In genomic region chr4:8478801-8479744, GRCh38 we compare ENCODE assay signal across 1 cellular context.
A peak's percentile ranks its signal among the peaks of the same experiment; 100 is the strongest.
TF ChIP-seq lines count a peak whose summit lies in the region.

No MANE protein-coding gene starts in this region.

TF ChIP-seq in K562, 482 proteins besides CTCF, POLR2A, EP300 and RAD21 (continued from another document and continues in another):
- peak; percentile 84; the same call in 1 of the 2 replicates for TF ChIP-seq ZNF584 (CRISPR knock-in tag; IDR thresholded peaks at IDR 0.05; ENCODE audit: low read depth)
- no peak for TF ChIP-seq FOXM1 (IDR thresholded peaks at IDR 0.05; ENCODE audit: low read depth)
- TF ChIP-seq FOXM1 (CRISPR knock-in tag; IDR thresholded peaks at IDR 0.05; ENCODE audit: low read depth) = no peak
- TF ChIP-seq RBM34 (IDR thresholded peaks at IDR 0.05; ENCODE audit: borderline replicate concordance, insufficient read depth, low read length) = no peak
- TF ChIP-seq, protein P1, sequence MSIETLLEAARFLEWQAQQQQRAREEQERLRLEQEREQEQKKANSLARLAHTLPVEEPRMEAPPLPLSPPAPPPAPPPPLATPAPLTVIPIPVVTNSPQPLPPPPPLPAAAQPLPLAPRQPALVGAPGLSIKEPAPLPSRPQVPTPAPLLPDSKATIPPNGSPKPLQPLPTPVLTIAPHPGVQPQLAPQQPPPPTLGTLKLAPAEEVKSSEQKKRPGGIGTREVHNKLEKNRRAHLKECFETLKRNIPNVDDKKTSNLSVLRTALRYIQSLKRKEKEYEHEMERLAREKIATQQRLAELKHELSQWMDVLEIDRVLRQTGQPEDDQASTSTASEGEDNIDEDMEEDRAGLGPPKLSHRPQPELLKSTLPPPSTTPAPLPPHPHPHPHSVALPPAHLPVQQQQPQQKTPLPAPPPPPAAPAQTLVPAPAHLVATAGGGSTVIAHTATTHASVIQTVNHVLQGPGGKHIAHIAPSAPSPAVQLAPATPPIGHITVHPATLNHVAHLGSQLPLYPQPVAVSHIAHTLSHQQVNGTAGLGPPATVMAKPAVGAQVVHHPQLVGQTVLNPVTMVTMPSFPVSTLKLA (conservative IDR thresholded peaks at IDR 0.05) = no peak; a peak in 1 of 4 replicates
- no peak for TF ChIP-seq PRMT5 (CRISPR knock-in tag; IDR thresholded peaks at IDR 0.05)
- TF ChIP-seq ZNF77 (CRISPR knock-in tag; IDR thresholded peaks at IDR 0.05) = no peak
- TF ChIP-seq RAD51 (IDR thresholded peaks at IDR 0.05; ENCODE audit: borderline replicate concordance, low read depth) = peak; percentile 27; the same call in 1 of the 2 replicates
- no peak for TF ChIP-seq HMGN3 (IDR thresholded peaks at IDR 0.05; ENCODE audit: borderline replicate concordance, extremely low read depth, insufficient read length, low read depth, low read length)
- TF ChIP-seq ZMIZ1 (IDR thresholded peaks at IDR 0.05; ENCODE audit: low read depth in 2 of 2, low read length in 2 of 2) = no peak
- TF ChIP-seq BRF2 (IDR thresholded peaks at IDR 0.05; ENCODE audit: borderline replicate concordance, insufficient read depth, insufficient read length) = no peak
- TF ChIP-seq NR2F6 (CRISPR knock-in tag; IDR thresholded peaks at IDR 0.05) = no peak
- TF ChIP-seq GTF3C2 (IDR thresholded peaks at IDR 0.05; ENCODE audit: borderline replicate concordance, extremely low read depth, insufficient read length) = no peak
- no peak for TF ChIP-seq SMARCA5 (IDR thresholded peaks at IDR 0.05)
- TF ChIP-seq, protein P2, sequence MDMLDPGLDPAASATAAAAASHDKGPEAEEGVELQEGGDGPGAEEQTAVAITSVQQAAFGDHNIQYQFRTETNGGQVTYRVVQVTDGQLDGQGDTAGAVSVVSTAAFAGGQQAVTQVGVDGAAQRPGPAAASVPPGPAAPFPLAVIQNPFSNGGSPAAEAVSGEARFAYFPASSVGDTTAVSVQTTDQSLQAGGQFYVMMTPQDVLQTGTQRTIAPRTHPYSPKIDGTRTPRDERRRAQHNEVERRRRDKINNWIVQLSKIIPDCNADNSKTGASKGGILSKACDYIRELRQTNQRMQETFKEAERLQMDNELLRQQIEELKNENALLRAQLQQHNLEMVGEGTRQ (CRISPR knock-in tag; IDR thresholded peaks at IDR 0.05) = no peak
- no peak for TF ChIP-seq MCM2 (IDR thresholded peaks at IDR 0.05; ENCODE audit: low read depth)
- TF ChIP-seq, protein P3, sequence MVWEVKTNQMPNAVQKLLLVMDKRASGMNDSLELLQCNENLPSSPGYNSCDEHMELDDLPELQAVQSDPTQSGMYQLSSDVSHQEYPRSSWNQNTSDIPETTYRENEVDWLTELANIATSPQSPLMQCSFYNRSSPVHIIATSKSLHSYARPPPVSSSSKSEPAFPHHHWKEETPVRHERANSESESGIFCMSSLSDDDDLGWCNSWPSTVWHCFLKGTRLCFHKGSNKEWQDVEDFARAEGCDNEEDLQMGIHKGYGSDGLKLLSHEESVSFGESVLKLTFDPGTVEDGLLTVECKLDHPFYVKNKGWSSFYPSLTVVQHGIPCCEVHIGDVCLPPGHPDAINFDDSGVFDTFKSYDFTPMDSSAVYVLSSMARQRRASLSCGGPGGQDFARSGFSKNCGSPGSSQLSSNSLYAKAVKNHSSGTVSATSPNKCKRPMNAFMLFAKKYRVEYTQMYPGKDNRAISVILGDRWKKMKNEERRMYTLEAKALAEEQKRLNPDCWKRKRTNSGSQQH (CRISPR knock-in tag; IDR thresholded peaks at IDR 0.05) = no peak
- peak; percentile 86 for TF ChIP-seq ZEB2 (IDR thresholded peaks at IDR 0.05)
- no peak for TF ChIP-seq RBM17 (IDR thresholded peaks at IDR 0.05; ENCODE audit: borderline replicate concordance, low read depth, low read length)
- no peak; the same call in 1 of the 2 replicates for TF ChIP-seq ZFX (CRISPR knock-in tag; IDR thresholded peaks at IDR 0.05)
- TF ChIP-seq, protein P4, sequence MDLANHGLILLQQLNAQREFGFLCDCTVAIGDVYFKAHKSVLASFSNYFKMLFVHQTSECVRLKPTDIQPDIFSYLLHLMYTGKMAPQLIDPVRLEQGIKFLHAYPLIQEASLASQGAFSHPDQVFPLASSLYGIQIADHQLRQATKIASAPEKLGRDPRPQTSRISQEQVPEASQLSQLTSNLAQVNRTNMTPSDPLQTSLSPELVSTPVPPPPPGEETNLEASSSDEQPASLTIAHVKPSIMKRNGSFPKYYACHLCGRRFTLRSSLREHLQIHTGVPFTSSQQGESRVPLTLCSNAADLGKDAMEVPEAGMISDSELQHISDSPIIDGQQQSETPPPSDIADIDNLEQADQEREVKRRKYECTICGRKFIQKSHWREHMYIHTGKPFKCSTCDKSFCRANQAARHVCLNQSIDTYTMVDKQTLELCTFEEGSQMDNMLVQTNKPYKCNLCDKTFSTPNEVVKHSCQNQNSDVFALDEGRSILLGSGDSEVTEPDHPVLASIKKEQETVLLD (IDR thresholded peaks at IDR 0.05) = no peak
- TF ChIP-seq RCOR1 (IDR thresholded peaks at IDR 0.05; ENCODE audit: borderline replicate concordance in 1 of 2, low read depth in 2 of 2, low read length in 2 of 2) = peak in 1 of 2 experiments; percentile 79; a peak in 1 of 4 replicates
- TF ChIP-seq ZNF311 (CRISPR knock-in tag; IDR thresholded peaks at IDR 0.05) = peak; percentile 81
- TF ChIP-seq ZNF589 (CRISPR knock-in tag; IDR thresholded peaks at IDR 0.05; ENCODE audit: low read depth) = peak; percentile 97
- 0 out of 2 replicates have a peak, but pooled peaks have one; percentile 46 for TF ChIP-seq IFI16 (CRISPR knock-in tag; IDR thresholded peaks at IDR 0.05)
- TF ChIP-seq SRSF3 (IDR thresholded peaks at IDR 0.05; ENCODE audit: insufficient read depth, low read length) = no peak
- no peak for TF ChIP-seq WHSC1 (IDR thresholded peaks at IDR 0.05; ENCODE audit: low read length)
- peak; percentile 57; the same call in 1 of the 2 replicates for TF ChIP-seq RBFOX2 (IDR thresholded peaks at IDR 0.05; ENCODE audit: low read depth, low read length)
- no peak for TF ChIP-seq RBM15 (IDR thresholded peaks at IDR 0.05; ENCODE audit: insufficient read depth, low read length)
- no peak for TF ChIP-seq U2AF1 (optimal IDR thresholded peaks at IDR 0.05; ENCODE audit: low read depth, low read length)
- peak; percentile 62; the same call in 1 of the 2 replicates for TF ChIP-seq HDAC2 (IDR thresholded peaks at IDR 0.05)
- TF ChIP-seq GATA2 (CRISPR knock-in tag; IDR thresholded peaks at IDR 0.05) = no peak
- TF ChIP-seq MITF (IDR thresholded peaks at IDR 0.05) = peak; percentile 65; the same call in 1 of the 2 replicates
- no peak for TF ChIP-seq ZNF124 (CRISPR knock-in tag; IDR thresholded peaks at IDR 0.05)
- TF ChIP-seq CLOCK (CRISPR knock-in tag; IDR thresholded peaks at IDR 0.05; ENCODE audit: borderline replicate concordance) = no peak
- no peak for TF ChIP-seq HNRNPL (IDR thresholded peaks at IDR 0.05; ENCODE audit: low read depth, low read length)
- no peak for TF ChIP-seq ZFP30 (CRISPR knock-in tag; IDR thresholded peaks at IDR 0.05; ENCODE audit: borderline replicate concordance)
- peak; percentile 74 for TF ChIP-seq HDAC8 (tag; IDR thresholded peaks at IDR 0.05)
- no peak for TF ChIP-seq MBD2 (IDR thresholded peaks at IDR 0.05; ENCODE audit: borderline replicate concordance, low read depth)
- no peak for TF ChIP-seq ZNF507 (tag; conservative IDR thresholded peaks at IDR 0.05)
- TF ChIP-seq CREM (IDR thresholded peaks at IDR 0.05; ENCODE audit: low read depth) = peak; percentile 63
- TF ChIP-seq ZNF134 (CRISPR knock-in tag; conservative IDR thresholded peaks at IDR 0.05) = no peak
- no peak for TF ChIP-seq ZFP1 (CRISPR knock-in tag; IDR thresholded peaks at IDR 0.05)
- no peak for TF ChIP-seq CC2D1A (IDR thresholded peaks at IDR 0.05)
- TF ChIP-seq ZNF146 (CRISPR knock-in tag; IDR thresholded peaks at IDR 0.05; ENCODE audit: unreplicated experiment) = no peak
- TF ChIP-seq MYC (IDR thresholded peaks at IDR 0.05; ENCODE audit: low read depth, low read length) = peak; percentile 92
- peak; percentile 12; the same call in 1 of the 2 replicates for TF ChIP-seq MYC (CRISPR knock-in tag; IDR thresholded peaks at IDR 0.05; ENCODE audit: borderline replicate concordance, low read depth)
- no peak for TF ChIP-seq ZNF644 (tag; IDR thresholded peaks at IDR 0.05; ENCODE audit: low read depth)
